In the genomic region with DNA sequence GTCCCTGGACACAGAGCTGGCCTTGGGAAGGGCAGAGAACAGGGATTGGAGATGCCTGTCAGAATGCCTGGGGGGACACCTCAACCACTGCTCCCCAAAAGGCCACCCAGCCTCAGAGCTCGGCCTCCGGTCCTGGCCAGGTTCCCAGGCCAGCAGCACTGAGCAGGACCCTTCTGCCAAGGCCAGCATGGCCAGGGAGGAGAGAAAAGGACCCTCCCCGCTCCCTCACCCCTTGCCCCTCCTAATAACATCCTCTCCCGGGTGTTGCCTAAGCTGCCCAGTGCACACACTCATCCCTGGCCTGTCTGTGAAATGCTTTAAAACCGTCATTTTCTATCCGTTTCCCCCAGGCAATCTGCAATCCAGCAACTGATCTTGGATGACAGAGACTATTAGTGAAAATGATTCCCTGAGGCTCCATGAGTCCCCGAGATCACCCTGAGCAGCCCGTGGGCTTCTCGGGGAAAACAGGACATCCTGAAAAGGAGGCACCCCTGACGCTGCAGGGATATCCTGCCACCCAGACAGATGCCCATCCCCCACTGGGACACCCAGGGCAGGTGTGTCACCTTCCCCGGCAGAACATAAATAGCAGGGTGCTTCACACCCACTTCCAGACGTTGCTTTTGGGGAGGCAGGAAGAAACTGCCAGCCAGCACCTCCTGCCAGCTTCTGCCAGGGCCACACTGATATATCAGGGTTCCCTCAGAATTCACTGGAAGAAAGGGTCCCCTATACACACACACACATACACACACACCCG, we compare ENCODE assay signal across 14 cellular contexts.
A peak's percentile ranks its signal among the peaks of the same experiment; 100 is the strongest.
DNase-seq lines count a peak whose midpoint lies in the region; ATAC-seq and TF ChIP-seq lines count a peak whose summit lies in the region.
"Had no signal": no experiment of that assay in that cellular context is flagged by ENCODE, and none has a peak within 500 bp of the region (broad histone marks: within the 10 kb centered on the region; RNA-seq: fewer than 3 reads in every experiment).

No MANE protein-coding gene starts in this region.

- peak; percentile 72 for DNase-seq in AG10803 (ENCODE audit: low read depth)
- DNase-seq in Peyer's patch, result peak in 2 of 3 donors; percentile 38 to 42
- DNase-seq in fibroblast of villous mesenchyme (ENCODE audit: low read depth), result peak; percentile 70
- DNase-seq in trophoblast cell, result peak; percentile 36 to 38
- no peak for DNase-seq in NCI-H1436 treated with DMSO at 0.1 percent for 48 hours (lab: John Stamatoyannopoulos, UW)
- DNase-seq in stimulated activated CD4-positive, alpha-beta T cell treated with anti-CD3 and anti-CD28 coated beads, Interleukin-12 subunit alpha, Interleukin-12 subunit beta, amount 100 ng/mL, for 4 hours, result no peak
- no peak for DNase-seq in COR-L47 (lab: John Stamatoyannopoulos, UW)
- DNase-seq: activated CD4-positive, alpha-beta memory T cell treated with anti-CD3 and anti-CD28 coated beads for 36 hours; NCI-H1105; PC-9; stimulated activated CD8-positive, alpha-beta memory T cell treated with anti-CD3 and anti-CD28 coated beads, Interleukin-4, amount 100 ng/mL, for 48 hours had no signal

- H2AK5ac ChIP-seq in trophoblast cell (ENCODE audit: low read length), result peak overlapping the region; percentile 25

- H2BK120ac ChIP-seq in trophoblast cell (ENCODE audit: insufficient read depth, low read length, poor library complexity), result peak overlapping the region; percentile 18

- WGBS in trophoblast cell (ENCODE audit: extremely low coverage, insufficient coverage, insufficient read length), result no CpG with 5 or more reads among the region's 13 CpGs

- H3K14ac ChIP-seq in trophoblast cell (ENCODE audit: low read length), result peak overlapping the region; percentile 16

- no peak for ATAC-seq in GM21737 (IDR thresholded peaks at IDR 0.05; ENCODE audit: unreplicated experiment)

- no peak overlapping the region for H3K23ac ChIP-seq in trophoblast cell (ENCODE audit: low read length)

- no peak overlapping the region for H4K8ac ChIP-seq in trophoblast cell (ENCODE audit: low read depth, low read length)

- TF ChIP-seq POLR2A in Peyer's patch (IDR thresholded peaks at IDR 0.05), result no peak

- peak overlapping the region; percentile 67 for H4K91ac ChIP-seq in trophoblast cell (ENCODE audit: low read depth, low read length)

- H3K27me3 ChIP-seq in Peyer's patch, result no peaks in the 10 kb centered on the region
- H3K27me3 ChIP-seq in trophoblast cell (ENCODE audit: insufficient read depth, low read length), result no peaks in the 10 kb centered on the region
- H3K27me3 ChIP-seq: BLaER1 treated with 17β-estradiol and CSF1 and Interleukin-3, amounts not matched to agents 10 nM and 100 nM; neural progenitor cell had no signal

- peak overlapping the region; percentile 27 for H2BK12ac ChIP-seq in trophoblast cell (ENCODE audit: low read length)

- peaks cover 0 to 15% (median 0%) of the 10 kb centered on the region in 4 donors for H3K4me1 ChIP-seq in Peyer's patch
- H3K4me1 ChIP-seq in trophoblast cell (ENCODE audit: control insufficient read depth in 1 of 2, insufficient read depth in 2 of 2, low read length in 2 of 2), result peaks cover 64 to 76% of the 10 kb centered on the region in 2 experiments

- H3K4me3 ChIP-seq in AG10803 (ENCODE audit: low read length) (peak overlapping the region; percentile 9; the same call in 1 of the 2 replicates), Peyer's patch (no peak overlapping the region), fibroblast of villous mesenchyme (ENCODE audit: low read depth, low read length) (no peak overlapping the region), trophoblast cell (ENCODE audit: low read depth, low read length) (no peak overlapping the region)
- H3K4me3 ChIP-seq: BLaER1 treated with 17β-estradiol and CSF1 and Interleukin-3, amounts not matched to agents 10 nM and 100 nM; neural progenitor cell; PC-9 had no signal

- H3K9me3 ChIP-seq in Peyer's patch (no peaks in the 10 kb centered on the region), trophoblast cell (ENCODE audit: insufficient read depth, low read depth, low read length) (no peaks in the 10 kb centered on the region)

- peaks cover 1% of the 10 kb centered on the region for H3K79me2 ChIP-seq in trophoblast cell (ENCODE audit: control insufficient read depth, insufficient read depth, low read length, poor library complexity)

- H3K4ac ChIP-seq in trophoblast cell (ENCODE audit: low read depth, low read length), result peak overlapping the region; percentile 24

- no peak overlapping the region for H2AFZ ChIP-seq in trophoblast cell (ENCODE audit: insufficient read depth, low read length, poor library complexity)
- H2AFZ ChIP-seq: neural progenitor cell, PC-9 had no signal

- H4K12ac ChIP-seq in trophoblast cell (ENCODE audit: low read depth, low read length), result no peak overlapping the region

- H3K27ac ChIP-seq in Peyer's patch, result peak overlapping the region; percentile 22 to 48 (median 26)
- H3K27ac ChIP-seq in trophoblast cell (ENCODE audit: low read depth, low read length), result peak overlapping the region; percentile 22
- H3K27ac ChIP-seq: BLaER1 treated with 17β-estradiol and CSF1 and Interleukin-3, amounts not matched to agents 10 nM and 100 nM; neural progenitor cell; PC-9 had no signal

- H3K36me3 ChIP-seq in Peyer's patch (no peaks in the 10 kb centered on the region), trophoblast cell (ENCODE audit: control insufficient read depth in 1 of 2, insufficient read depth in 2 of 2, low read length in 2 of 2) (peaks cover 5 to 9% of the 10 kb centered on the region in 2 experiments)
- H3K36me3 ChIP-seq: BLaER1 treated with 17β-estradiol and CSF1 and Interleukin-3, amounts not matched to agents 10 nM and 100 nM; neural progenitor cell had no signal

- H3K9ac ChIP-seq in trophoblast cell (ENCODE audit: low read length), result no peak overlapping the region
- H3K9ac ChIP-seq: BLaER1 treated with 17β-estradiol and CSF1 and Interleukin-3, amounts not matched to agents 10 nM and 100 nM; neural progenitor cell had no signal

- H3K79me1 ChIP-seq in trophoblast cell (ENCODE audit: low read length), result peaks cover 46% of the 10 kb centered on the region

- H3K18ac ChIP-seq in trophoblast cell (ENCODE audit: low read length), result peak overlapping the region; percentile 49

- H2BK5ac ChIP-seq in trophoblast cell (ENCODE audit: low read depth, low read length, poor library complexity), result peak overlapping the region; percentile 38

- H3K4me2 ChIP-seq in trophoblast cell (ENCODE audit: low read length), result no peak overlapping the region
- H3K4me2 ChIP-seq: BLaER1 treated with 17β-estradiol and CSF1 and Interleukin-3, amounts not matched to agents 10 nM and 100 nM; neural progenitor cell; PC-9 had no signal

- TF ChIP-seq CTCF in AG10803 (conservative IDR thresholded peaks at IDR 0.05; ENCODE audit: low read length) (no peak), Peyer's patch (IDR thresholded peaks at IDR 0.05) (no peak), fibroblast of villous mesenchyme (IDR thresholded peaks at IDR 0.05; ENCODE audit: insufficient read depth, low read depth, low read length) (no peak)

Comparison
In these comparisons a context has a peak if more than half of its experiments do, and no peak if none do; other contexts are left out.
1. DNase-seq: peak in AG10803 (single experiment), Peyer's patch (2 of 3), fibroblast of villous mesenchyme (single experiment) and trophoblast cell (2 of 2); none in NCI-H1436 treated with DMSO at 0.1 percent for 48 hours (single experiment), stimulated activated CD4-positive, alpha-beta T cell treated with anti-CD3 and anti-CD28 coated beads, Interleukin-12 subunit alpha, Interleukin-12 subunit beta, amount 100 ng/mL, for 4 hours (single experiment) and COR-L47 (single experiment).